Comparison of ENCODE assay signal across 8 cellular contexts in the genomic region with DNA sequence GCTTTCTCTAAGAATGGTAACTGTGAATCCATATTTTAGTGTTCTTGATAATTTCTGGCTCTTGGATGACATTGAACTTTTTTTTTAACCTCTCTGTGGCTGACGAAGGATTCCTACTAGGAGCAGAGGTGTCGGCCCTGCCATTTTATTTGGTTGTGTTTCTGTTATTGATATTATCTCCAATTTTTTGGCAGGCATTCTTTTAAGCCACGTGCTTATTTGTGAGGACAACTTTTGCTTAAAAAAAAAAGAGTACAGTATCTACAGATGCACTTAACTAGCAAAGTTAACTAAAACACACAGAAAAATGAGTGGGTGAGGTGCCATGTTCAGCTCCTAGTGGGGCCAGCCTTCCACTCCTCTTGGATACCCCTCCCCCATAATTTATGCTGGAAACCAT. TPM values are rescaled to one million over a fixed set of nuclear protein-coding genes. Genes with fewer than 3 reads are reported as not detected.
DNase-seq lines count a peak whose midpoint lies in the region; ATAC-seq, FAIRE-seq and TF ChIP-seq lines count a peak whose summit lies in the region.

No MANE protein-coding gene starts in this region.

- DNase-seq in A549 (ENCODE audit: low read depth in 1 of 2, low spot score in 1 of 2) (no peak), HAP-1 (ENCODE audit: low spot score in 2 of 2) (no peak), ascending aorta (ENCODE audit: low spot score in 2 of 2) (no peak), NCI-H2196 (lab: John Stamatoyannopoulos, UW; ENCODE audit: unreplicated experiment) (no peak), SKM-1 treated with dmso at 0.1 percent for 144 hours (lab: John Stamatoyannopoulos, UW; ENCODE audit: unreplicated experiment) (no peak), urothelium cell line (ENCODE audit: low spot score) (no peak), NOMO-1 (lab: John Stamatoyannopoulos, UW; ENCODE audit: unreplicated experiment in 2 of 2) (no peak)

- TF ChIP-seq RAD21 in A549 (conservative IDR thresholded peaks at IDR 0.05 in 1 of 2, IDR thresholded peaks at IDR 0.05 in 1 of 2): no peak

- TF ChIP-seq CTCF in A549 (IDR thresholded peaks at IDR 0.05) (no peak), ascending aorta (IDR thresholded peaks at IDR 0.05) (no peak)

- in situ Hi-C loops in HAP-1 (cut with MboI; ENCODE audit: low sequenced_read_pairs): loop anchor here (5.0 kb wide), 1 partner anchor 111 kb away; a partner anchor contains a TSS

- peaks cover 12% of the 10 kb centered on the region for H3K36me3 ChIP-seq in HAP-1 (replicated peaks)
- H3K36me3 ChIP-seq in ascending aorta: peaks cover 1 to 8% of the 10 kb centered on the region in 2 donors
- peaks cover 16% of the 10 kb centered on the region for H3K36me3 ChIP-seq in mesodermal cell (ENCODE audit: control insufficient read depth, insufficient read depth, low read length)

- TF ChIP-seq POLR2A in A549 (IDR thresholded peaks at IDR 0.05; ENCODE audit: low read length): no peak

- H3K9me3 ChIP-seq in A549: no peaks in the 10 kb centered on the region
- H3K9me3 ChIP-seq in HAP-1: no peaks in the 10 kb centered on the region
- no peaks in the 10 kb centered on the region for H3K9me3 ChIP-seq in ascending aorta
- H3K9me3 ChIP-seq in mesodermal cell (ENCODE audit: control insufficient read depth, low read length): no peaks in the 10 kb centered on the region

- no peak for TF ChIP-seq EP300 in A549 (IDR thresholded peaks at IDR 0.05)

- H3K4me2 ChIP-seq in A549: peak overlapping the region; percentile 94

- FAIRE-seq in A549 (lab: Jason Lieb, UNC) (no peak), urothelium cell line (lab: Jason Lieb, UNC) (no peak)

- intact Hi-C loops in ascending aorta (cut with DNase I): loop anchor here (2.0 to 5.0 kb wide), 2 partner anchors 44 to 279 kb away; a partner anchor contains a TSS

- POLR2A ChIA-PET in A549 (lab: Yijun Ruan, JAX): no interaction called here

- H3K27ac ChIP-seq in A549 (no peak overlapping the region), ascending aorta (no peak overlapping the region), mesodermal cell (ENCODE audit: low read depth, low read length, severe bottlenecking) (no peak overlapping the region)

- H3K4me3 ChIP-seq in A549: peak overlapping the region; percentile 91; the same call in 1 of the 3 replicates
- peak overlapping the region; percentile 64 for H3K4me3 ChIP-seq in HAP-1
- peak overlapping the region; percentile 78 to 82 for H3K4me3 ChIP-seq in ascending aorta
- peak overlapping the region; percentile 58 for H3K4me3 ChIP-seq in mesodermal cell (ENCODE audit: extremely low read depth, insufficient read depth, low read length, poor library complexity, severe bottlenecking)

- WGBS in A549 (ENCODE audit: missing lambda C conversion rate): 82% methylated on average over 3 of the region's 3 CpGs
- 58% methylated on average over 2 of the region's 3 CpGs; no CpG with 5 or more reads in 1 of the 2 experiments for WGBS in mesodermal cell (ENCODE audit: insufficient coverage in 2 of 2), 2 experiments

- ATAC-seq in A549: no peak

- H3K4me1 ChIP-seq in A549: peaks cover 5% of the 10 kb centered on the region; the same call in 2 of the 3 replicates
- H3K4me1 ChIP-seq in HAP-1: peaks cover 10% of the 10 kb centered on the region
- H3K4me1 ChIP-seq in ascending aorta: no peaks in the 10 kb centered on the region
- H3K4me1 ChIP-seq in mesodermal cell (ENCODE audit: control insufficient read depth, insufficient read depth, low read length, poor library complexity, severe bottlenecking): peaks cover 12% of the 10 kb centered on the region

- no peaks in the 10 kb centered on the region for H3K27me3 ChIP-seq in HAP-1 (ENCODE audit: low read depth)
- no peaks in the 10 kb centered on the region for H3K27me3 ChIP-seq in ascending aorta

- CTCF ChIA-PET in A549 (lab: Yijun Ruan, JAX): interaction anchor here (0.6 to 8.0 kb wide), 3 partner anchors 14 to 111 kb away, joined by 3 to 48 read pairs (median 13); a partner anchor contains a TSS

TF ChIP-seq in A549, 52 proteins besides CTCF, POLR2A, EP300 and RAD21 (continues in another document):
- TF ChIP-seq CHD4 (IDR thresholded peaks at IDR 0.05; ENCODE audit: borderline replicate concordance): no peak
- TF ChIP-seq FOSB (CRISPR knock-in tag; IDR thresholded peaks at IDR 0.05): no peak
- TF ChIP-seq SMC3 (IDR thresholded peaks at IDR 0.05): no peak
- no peak for TF ChIP-seq FOSL2 (IDR thresholded peaks at IDR 0.05)
- TF ChIP-seq FOSL2 (CRISPR knock-in tag; IDR thresholded peaks at IDR 0.05): no peak
- no peak for TF ChIP-seq ZNF302 (CRISPR knock-in tag; IDR thresholded peaks at IDR 0.05)
- TF ChIP-seq, protein P1, sequence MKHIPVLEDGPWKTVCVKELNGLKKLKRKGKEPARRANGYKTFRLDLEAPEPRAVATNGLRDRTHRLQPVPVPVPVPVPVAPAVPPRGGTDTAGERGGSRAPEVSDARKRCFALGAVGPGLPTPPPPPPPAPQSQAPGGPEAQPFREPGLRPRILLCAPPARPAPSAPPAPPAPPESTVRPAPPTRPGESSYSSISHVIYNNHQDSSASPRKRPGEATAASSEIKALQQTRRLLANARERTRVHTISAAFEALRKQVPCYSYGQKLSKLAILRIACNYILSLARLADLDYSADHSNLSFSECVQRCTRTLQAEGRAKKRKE (CRISPR knock-in tag; IDR thresholded peaks at IDR 0.05; ENCODE audit: low read depth): no peak
- no peak for TF ChIP-seq KDM1A (IDR thresholded peaks at IDR 0.05; ENCODE audit: low read depth)
- TF ChIP-seq, protein P2, sequence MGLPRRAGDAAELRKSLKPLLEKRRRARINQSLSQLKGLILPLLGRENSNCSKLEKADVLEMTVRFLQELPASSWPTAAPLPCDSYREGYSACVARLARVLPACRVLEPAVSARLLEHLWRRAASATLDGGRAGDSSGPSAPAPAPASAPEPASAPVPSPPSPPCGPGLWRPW (IDR thresholded peaks at IDR 0.05): no peak
- TF ChIP-seq, protein P3, sequence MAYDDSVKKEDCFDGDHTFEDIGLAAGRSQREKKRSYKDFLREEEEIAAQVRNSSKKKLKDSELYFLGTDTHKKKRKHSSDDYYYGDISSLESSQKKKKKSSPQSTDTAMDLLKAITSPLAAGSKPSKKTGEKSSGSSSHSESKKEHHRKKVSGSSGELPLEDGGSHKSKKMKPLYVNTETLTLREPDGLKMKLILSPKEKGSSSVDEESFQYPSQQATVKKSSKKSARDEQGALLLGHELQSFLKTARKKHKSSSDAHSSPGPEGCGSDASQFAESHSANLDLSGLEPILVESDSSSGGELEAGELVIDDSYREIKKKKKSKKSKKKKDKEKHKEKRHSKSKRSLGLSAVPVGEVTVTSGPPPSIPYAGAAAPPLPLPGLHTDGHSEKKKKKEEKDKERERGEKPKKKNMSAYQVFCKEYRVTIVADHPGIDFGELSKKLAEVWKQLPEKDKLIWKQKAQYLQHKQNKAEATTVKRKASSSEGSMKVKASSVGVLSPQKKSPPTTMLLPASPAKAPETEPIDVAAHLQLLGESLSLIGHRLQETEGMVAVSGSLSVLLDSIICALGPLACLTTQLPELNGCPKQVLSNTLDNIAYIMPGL (CRISPR knock-in tag; IDR thresholded peaks at IDR 0.05; ENCODE audit: borderline replicate concordance): no peak
- TF ChIP-seq KDM5A (IDR thresholded peaks at IDR 0.05): no peak
- no peak for TF ChIP-seq HEYL (CRISPR knock-in tag; IDR thresholded peaks at IDR 0.05)
- no peak for TF ChIP-seq POLR2AphosphoS2 (conservative IDR thresholded peaks at IDR 0.05; ENCODE audit: low read length)
- no peak for TF ChIP-seq JUN (IDR thresholded peaks at IDR 0.05)
- TF ChIP-seq, protein P4, sequence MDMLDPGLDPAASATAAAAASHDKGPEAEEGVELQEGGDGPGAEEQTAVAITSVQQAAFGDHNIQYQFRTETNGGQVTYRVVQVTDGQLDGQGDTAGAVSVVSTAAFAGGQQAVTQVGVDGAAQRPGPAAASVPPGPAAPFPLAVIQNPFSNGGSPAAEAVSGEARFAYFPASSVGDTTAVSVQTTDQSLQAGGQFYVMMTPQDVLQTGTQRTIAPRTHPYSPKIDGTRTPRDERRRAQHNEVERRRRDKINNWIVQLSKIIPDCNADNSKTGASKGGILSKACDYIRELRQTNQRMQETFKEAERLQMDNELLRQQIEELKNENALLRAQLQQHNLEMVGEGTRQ (IDR thresholded peaks at IDR 0.05): no peak
- TF ChIP-seq SREBF2 (IDR thresholded peaks at IDR 0.05): no peak
- no peak for TF ChIP-seq JUNB (IDR thresholded peaks at IDR 0.05)

RNA-seq across cellular contexts. Expression of a gene that starts 1.1 kb away (rescaled TPM):
- polyA plus RNA-seq in A549 (2011; rRNA removed) (3.5 and 3.7 TPM in 2 replicates), A549 (2017; fragmentation: RNase III; extraction: RNeasy Plus Mini Kit Qiagen cat#74134 plus additional on column Dnase treatment) (3.1 to 3.7 TPM (median 3.3 TPM) in 3 replicates)
- polyA plus RNA-seq in A549 (2012; cell fraction: cytosol; rRNA removed): 5.1 and 6.6 TPM in 2 replicates
- 5.6 and 5.8 TPM in 2 replicates for polyA plus RNA-seq in A549 (2012; cell fraction: nucleus; rRNA removed)
- polyA minus RNA-seq in A549 (2011; rRNA and poly(A)+ RNA removed): 3.7 TPM in 2 replicates
- 0.32 TPM for total RNA-seq in ascending aorta
- 11.6 TPM for polyA plus RNA-seq in mesodermal cell (2013, experiment 1 of 2)
- 10.0 TPM for polyA plus RNA-seq in mesodermal cell (2013, experiment 2 of 2)

RNA-seq across cellular contexts. Expression of a gene that starts 15.0 kb away (rescaled TPM):
- polyA plus RNA-seq in A549 (2011; rRNA removed) (1,645 and 1,707 TPM in 2 replicates), A549 (2017; fragmentation: RNase III; extraction: RNeasy Plus Mini Kit Qiagen cat#74134 plus additional on column Dnase treatment) (1,150 to 1,165 TPM (median 1,153 TPM) in 3 replicates)
- 2,133 and 2,619 TPM in 2 replicates for polyA plus RNA-seq in A549 (2012; cell fraction: cytosol; rRNA removed)
- 821 and 1,209 TPM in 2 replicates for polyA plus RNA-seq in A549 (2012; cell fraction: nucleus; rRNA removed)
- 531 and 595 TPM in 2 replicates for polyA minus RNA-seq in A549 (2011; rRNA and poly(A)+ RNA removed)
- 643 TPM for total RNA-seq in ascending aorta
- polyA plus RNA-seq in mesodermal cell (2013, experiment 1 of 2): 1,794 TPM
- 1,725 TPM for polyA plus RNA-seq in mesodermal cell (2013, experiment 2 of 2)

RNA-seq across cellular contexts. Expression of a gene that starts 43.6 kb away (rescaled TPM):
- polyA plus RNA-seq in A549 (2011; rRNA removed): 2.1 and 2.6 TPM in 2 replicates
- polyA plus RNA-seq in A549 (2012; cell fraction: cytosol; rRNA removed): 2.6 and 3.8 TPM in 2 replicates
- polyA plus RNA-seq in A549 (2012; cell fraction: nucleus; rRNA removed): 7.3 and 7.6 TPM in 2 replicates
- 3.0 to 4.5 TPM (median 4.2 TPM) in 3 replicates for polyA plus RNA-seq in A549 (2017; fragmentation: RNase III; extraction: RNeasy Plus Mini Kit Qiagen cat#74134 plus additional on column Dnase treatment)
- polyA minus RNA-seq in A549 (2011; rRNA and poly(A)+ RNA removed): 1.7 TPM in 2 replicates
- 19.8 TPM for total RNA-seq in ascending aorta
- 38.8 TPM for polyA plus RNA-seq in mesodermal cell (2013, experiment 1 of 2)
- polyA plus RNA-seq in mesodermal cell (2013, experiment 2 of 2): 34.4 TPM

RNA-seq across cellular contexts. Expression of a gene that starts 59.5 kb away (rescaled TPM):
- polyA plus RNA-seq in A549 (2011; rRNA removed) (not detected in 2 replicates), A549 (2017; fragmentation: RNase III; extraction: RNeasy Plus Mini Kit Qiagen cat#74134 plus additional on column Dnase treatment) (not detected in 3 replicates)
- polyA plus RNA-seq in A549 (2012; cell fraction: cytosol; rRNA removed): not detected in 2 replicates
- not detected in 2 replicates for polyA plus RNA-seq in A549 (2012; cell fraction: nucleus; rRNA removed)
- not detected in 2 replicates for polyA minus RNA-seq in A549 (2011; rRNA and poly(A)+ RNA removed)
- not detected for total RNA-seq in ascending aorta
- not detected for polyA plus RNA-seq in mesodermal cell (2013, experiment 1 of 2)
- not detected for polyA plus RNA-seq in mesodermal cell (2013, experiment 2 of 2)
